In the genomic region with DNA sequence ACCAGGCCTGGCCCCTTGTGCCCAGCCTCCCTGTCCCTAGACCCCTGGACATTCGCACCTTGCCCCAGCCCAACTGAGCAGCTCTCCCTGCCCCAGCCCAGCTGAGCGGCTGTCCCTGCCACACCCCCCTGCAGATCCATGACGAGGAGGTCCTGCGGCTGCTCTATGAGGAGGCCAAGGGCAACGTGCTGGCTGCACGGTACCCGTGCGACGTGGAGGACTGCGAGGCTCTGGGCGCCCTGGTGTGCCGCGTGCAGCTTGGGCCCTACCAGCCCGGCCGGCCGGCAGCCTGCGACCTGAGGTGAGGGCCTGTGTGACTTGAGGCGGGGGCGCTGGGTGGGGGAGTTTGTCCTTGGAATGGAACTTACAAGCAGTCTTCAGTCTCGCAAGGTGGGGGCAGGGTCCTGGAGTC, we compare ENCODE assay signal across 14 cellular contexts. TPM values are rescaled to one million over a fixed set of nuclear protein-coding genes. Genes with fewer than 3 reads are reported as not detected.
A peak's percentile ranks its signal among the peaks of the same experiment; 100 is the strongest.
DNase-seq lines count a peak whose midpoint lies in the region; ATAC-seq and TF ChIP-seq lines count a peak whose summit lies in the region.
"Had no signal": no experiment of that assay in that cellular context is flagged by ENCODE, and none has a peak within 500 bp of the region (broad histone marks: within the 10 kb centered on the region; RNA-seq: fewer than 3 reads in every experiment).

No MANE protein-coding gene starts in this region.

- H3K36me3 Mint-ChIP-seq in progenitor cell of endocrine pancreas (ENCODE audit: insufficient read depth): peaks cover 4% of the 10 kb centered on the region

- H2AFZ ChIP-seq in IMR-90 (replicated peaks; ENCODE audit: low read length, poor library complexity) (no peak overlapping the region), neuronal stem cell (ENCODE audit: low read length) (no peak overlapping the region)
- H2AFZ ChIP-seq: GM23248 had no signal

- H3K14ac ChIP-seq in IMR-90 (replicated peaks; ENCODE audit: low read depth, low read length): no peak overlapping the region
- H3K14ac ChIP-seq in neuronal stem cell (ENCODE audit: low read length): no peak overlapping the region

- H4K20me1 ChIP-seq in IMR-90 (ENCODE audit: insufficient read depth, low read length): peaks cover 8% of the 10 kb centered on the region; the same call in 1 of the 2 replicates

- no peak overlapping the region for H4K5ac ChIP-seq in IMR-90 (ENCODE audit: low read depth, low read length)

- no peak overlapping the region for H3K9ac ChIP-seq in IMR-90 (ENCODE audit: low read depth, low read length)
- H3K9ac ChIP-seq in neuronal stem cell (ENCODE audit: low read depth, low read length, poor library complexity): no peak overlapping the region
- H3K9ac ChIP-seq: GM23248 had no signal

- H3K9me1 ChIP-seq in IMR-90 (ENCODE audit: insufficient read depth, low read length): peaks cover 11% of the 10 kb centered on the region

- WGBS in IMR-90 (ENCODE audit: extremely low coverage in 2 of 2, insufficient read length in 1 of 2), 2 experiments: 100% methylated on average over 1 of the region's 20 CpGs; no CpG with 5 or more reads in 1 of the 2 experiments
- WGBS in neuronal stem cell (ENCODE audit: extremely low coverage in 2 of 2, insufficient read length in 2 of 2, insufficient replicate concordance in 1 of 2), 2 donors: no CpG with 5 or more reads among the region's 20 CpGs

- POLR2A ChIA-PET in A673 (lab: Charles Lee; ENCODE audit: low non-redundant PET): no interaction called here
- POLR2A ChIA-PET in IMR-90 (lab: Charles Lee; ENCODE audit: unreplicated experiment): interaction anchor here (0.9 kb wide), 1 partner anchor 108 kb away, joined by 3 read pairs; no protein-coding TSS in a partner anchor

- H2BK15ac ChIP-seq in IMR-90 (ENCODE audit: low read depth, low read length) (no peak overlapping the region), neuronal stem cell (ENCODE audit: low read length) (no peak overlapping the region)

- TF ChIP-seq RAD21 in IMR-90 (IDR thresholded peaks at IDR 0.05; ENCODE audit: low read length): no peak

- H4K91ac ChIP-seq in IMR-90 (ENCODE audit: insufficient read depth, low read depth, low read length) (no peak overlapping the region), neuronal stem cell (ENCODE audit: low read depth, low read length, poor library complexity) (no peak overlapping the region)

- no peak for DNase-seq in A673 (ENCODE audit: low spot score)
- DNase-seq in IMR-90: no peak
- no peak for DNase-seq in WERI-Rb-1
- DNase-seq in neuronal stem cell (ENCODE audit: low spot score): no peak
- no peak for DNase-seq in NCI-H2107 treated with DMSO at 0.1 percent for 48 hours (lab: John Stamatoyannopoulos, UW; ENCODE audit: unreplicated experiment)
- no peak for DNase-seq in progenitor cell of endocrine pancreas (ENCODE audit: low spot score, unreplicated experiment)
- DNase-seq in SK-N-DZ (ENCODE audit: low spot score): no peak
- DNase-seq in stimulated activated CD4-positive, alpha-beta T cell treated with anti-CD3 and anti-CD28 coated beads, Interleukin-2, amount 100 ng/mL, for 48 hours: no peak
- DNase-seq: 8988T; Caco-2; CD4-positive, alpha-beta T cell; GM23248 had no signal

- no peaks in the 10 kb centered on the region for H3K9me3 Mint-ChIP-seq in progenitor cell of endocrine pancreas (ENCODE audit: low read depth)
- H3K9me3 Mint-ChIP-seq: CD4-positive, alpha-beta T cell had no signal

- H3K4me3 ChIP-seq in A673 (ENCODE audit: low read depth, low read length, poor library complexity, severe bottlenecking): no peak overlapping the region
- no peak overlapping the region for H3K4me3 ChIP-seq in IMR-90 (ENCODE audit: insufficient read depth, low read depth, low read length)
- H3K4me3 ChIP-seq in WERI-Rb-1 (ENCODE audit: low read depth, low read length): no peak overlapping the region
- no peak overlapping the region for H3K4me3 ChIP-seq in neuronal stem cell (ENCODE audit: low read length in 2 of 2)
- H3K4me3 ChIP-seq: GM23248 had no signal

- no peak overlapping the region for H3K56ac ChIP-seq in IMR-90 (ENCODE audit: extremely low read depth, insufficient read depth, low read length)

- H3K4me1 Mint-ChIP-seq in progenitor cell of endocrine pancreas (ENCODE audit: low read depth): no peaks in the 10 kb centered on the region

- intact Hi-C loops in A673 (cut with micrococcal nuclease; ENCODE audit: unreplicated experiment): no loop called here
- intact Hi-C loops in IMR-90 (cut with micrococcal nuclease): no loop called here

- H3K79me1 ChIP-seq in IMR-90 (ENCODE audit: low read depth in 1 of 2, low read length in 2 of 2): peaks cover 6 to 75% of the 10 kb centered on the region in 2 experiments; a peak in 3 of 4 replicates
- peaks cover 11% of the 10 kb centered on the region for H3K79me1 ChIP-seq in neuronal stem cell (ENCODE audit: low read depth, low read length)

- peaks cover 34% of the 10 kb centered on the region for H3K36me3 ChIP-seq in A673 (ENCODE audit: insufficient read depth, low read length, poor library complexity, severe bottlenecking)
- H3K36me3 ChIP-seq in IMR-90 (ENCODE audit: control insufficient read depth, insufficient read depth, low read length): peaks cover 51% of the 10 kb centered on the region
- H3K36me3 ChIP-seq in WERI-Rb-1: peaks cover 31% of the 10 kb centered on the region
- H3K36me3 ChIP-seq in neuronal stem cell (replicated peaks in 1 of 2; ENCODE audit: control insufficient read depth in 2 of 2, insufficient read depth in 2 of 2, low read length in 2 of 2): peaks cover 8 to 15% of the 10 kb centered on the region in 2 donors

- H3K27ac ChIP-seq in A673 (ENCODE audit: low read depth, low read length, poor library complexity, severe bottlenecking): peak overlapping the region; percentile 5
- H3K27ac ChIP-seq in IMR-90 (ENCODE audit: insufficient read depth, low read length): no peak overlapping the region
- H3K27ac ChIP-seq in WERI-Rb-1: peak overlapping the region; percentile 62
- no peak overlapping the region for H3K27ac ChIP-seq in neuronal stem cell (replicated peaks; ENCODE audit: low read length)
- H3K27ac ChIP-seq: C4-2B, GM23248 had no signal

- H3K4me3 Mint-ChIP-seq in progenitor cell of endocrine pancreas (ENCODE audit: low read depth): no peak overlapping the region
- H3K4me3 Mint-ChIP-seq: CD4-positive, alpha-beta T cell had no signal

- H3K4me1 ChIP-seq in A673 (ENCODE audit: insufficient read depth, low read length, poor library complexity, severe bottlenecking): peaks cover 21% of the 10 kb centered on the region
- H3K4me1 ChIP-seq in IMR-90 (ENCODE audit: control insufficient read depth, insufficient read depth, low read length): peaks cover 18% of the 10 kb centered on the region
- H3K4me1 ChIP-seq in neuronal stem cell (ENCODE audit: control insufficient read depth in 2 of 2, insufficient read depth in 1 of 2, low read depth in 1 of 2, low read length in 2 of 2): peaks cover 13 to 17% of the 10 kb centered on the region in 2 donors
- H3K4me1 ChIP-seq: Caco-2 had no signal

- H3K4ac ChIP-seq in IMR-90 (ENCODE audit: low read depth, low read length): no peak overlapping the region
- no peak overlapping the region for H3K4ac ChIP-seq in neuronal stem cell (ENCODE audit: low read length)

- H2AK9ac ChIP-seq in IMR-90 (replicated peaks; ENCODE audit: low read depth, low read length, poor library complexity): peak overlapping the region; percentile 81

- H3K27me3 Mint-ChIP-seq in progenitor cell of endocrine pancreas: no peaks in the 10 kb centered on the region
- H3K27me3 Mint-ChIP-seq: CD4-positive, alpha-beta T cell had no signal

- no peak overlapping the region for H2BK120ac ChIP-seq in IMR-90 (ENCODE audit: low read depth, low read length)
- H2BK120ac ChIP-seq in neuronal stem cell (ENCODE audit: low read depth, low read length): no peak overlapping the region

- H2AK5ac ChIP-seq in IMR-90 (ENCODE audit: low read depth, low read length) (no peak overlapping the region), neuronal stem cell (ENCODE audit: low read depth, low read length) (no peak overlapping the region)

- no peak overlapping the region for H2BK12ac ChIP-seq in neuronal stem cell (ENCODE audit: low read length)

- no peak overlapping the region for H3K4me2 ChIP-seq in IMR-90 (ENCODE audit: low read depth, low read length)
- H3K4me2 ChIP-seq in neuronal stem cell (ENCODE audit: insufficient read depth, low read length, poor library complexity, severe bottlenecking): no peak overlapping the region

- ATAC-seq in IMR-90 (ENCODE audit: low read depth): no peak
- ATAC-seq: HCT116 had no signal

- no peaks in the 10 kb centered on the region for H3K27me3 ChIP-seq in A673 (replicated peaks; ENCODE audit: insufficient read depth, low read depth, low read length, poor library complexity)
- H3K27me3 ChIP-seq in IMR-90 (ENCODE audit: control insufficient read depth, insufficient read depth, low read length): no peaks in the 10 kb centered on the region
- no peaks in the 10 kb centered on the region for H3K27me3 ChIP-seq in WERI-Rb-1 (ENCODE audit: insufficient read depth, low read depth, severe bottlenecking)
- H3K27me3 ChIP-seq in neuronal stem cell (ENCODE audit: control insufficient read depth in 3 of 3, insufficient read depth in 3 of 3, low read depth in 1 of 3, low read length in 3 of 3): no peaks in the 10 kb centered on the region

- no peak overlapping the region for H3K27ac Mint-ChIP-seq in progenitor cell of endocrine pancreas
- H3K27ac Mint-ChIP-seq: CD4-positive, alpha-beta T cell had no signal

- H2BK5ac ChIP-seq in IMR-90 (ENCODE audit: low read depth, low read length, poor library complexity, severe bottlenecking) (no peak overlapping the region), neuronal stem cell (ENCODE audit: low read length) (no peak overlapping the region)

- BruUV-seq in A673 (replicated peaks; lab: Mats Ljungman, UMichigan) (no TSS peak), IMR-90 (replicated peaks; lab: Mats Ljungman, UMichigan) (no TSS peak)

- no peak overlapping the region for H3K18ac ChIP-seq in IMR-90 (ENCODE audit: low read depth, low read length)
- no peak overlapping the region for H3K18ac ChIP-seq in neuronal stem cell (ENCODE audit: low read length)

- H4K8ac ChIP-seq in IMR-90 (ENCODE audit: low read depth in 2 of 2, low read length in 2 of 2): no peak overlapping the region
- H4K8ac ChIP-seq in neuronal stem cell (ENCODE audit: low read depth, low read length): no peak overlapping the region

- no peak for TF ChIP-seq POLR2A in IMR-90 (IDR thresholded peaks at IDR 0.05; ENCODE audit: low read depth, low read length)

- no peak overlapping the region for H3K23ac ChIP-seq in IMR-90 (ENCODE audit: low read depth, low read length)
- H3K23ac ChIP-seq in neuronal stem cell (ENCODE audit: low read depth, low read length, poor library complexity): peak overlapping the region; percentile 85

- no peak overlapping the region for H2BK20ac ChIP-seq in IMR-90 (ENCODE audit: low read depth, low read length)

- dilution Hi-C loops in IMR-90 (cut with HindIII; ENCODE audit: low sequenced_read_pairs, unreplicated experiment): no loop called here

- no peaks in the 10 kb centered on the region for H3K9me3 ChIP-seq in A673 (ENCODE audit: low read depth, low read length, poor library complexity, severe bottlenecking)
- H3K9me3 ChIP-seq in IMR-90 (ENCODE audit: control insufficient read depth, insufficient read depth, low read length): no peaks in the 10 kb centered on the region
- no peaks in the 10 kb centered on the region for H3K9me3 ChIP-seq in WERI-Rb-1 (ENCODE audit: severe bottlenecking)
- H3K9me3 ChIP-seq in neuronal stem cell (replicated peaks in 1 of 2; ENCODE audit: control insufficient read depth in 2 of 2, insufficient read depth in 1 of 2, low read depth in 1 of 2, low read length in 2 of 2): peaks cover 0 to 2% of the 10 kb centered on the region in 2 donors
- H3K9me3 ChIP-seq: Caco-2 had no signal

- TF ChIP-seq CTCF in A673 (conservative IDR thresholded peaks at IDR 0.05; ENCODE audit: low read depth, low read length): no peak
- TF ChIP-seq CTCF in IMR-90 (conservative IDR thresholded peaks at IDR 0.05; ENCODE audit: low read depth, low read length): no peak
- no peak for TF ChIP-seq CTCF in WERI-Rb-1 (IDR thresholded peaks at IDR 0.05; ENCODE audit: low read depth, low read length)
- TF ChIP-seq CTCF in progenitor cell of endocrine pancreas (IDR thresholded peaks at IDR 0.05; ENCODE audit: unreplicated experiment): no peak

- CTCF ChIA-PET in A673 (lab: Charles Lee) (no interaction called here), IMR-90 (lab: Yijun Ruan, JAX) (interaction anchor here (0.6 kb wide), 1 partner anchor 12 kb away, joined by 7 read pairs; no protein-coding TSS in a partner anchor)

- in situ Hi-C loops in IMR-90 (cut with MboI; ENCODE audit: low sequenced_read_pairs): no loop called here

RNA-seq across cellular contexts. Expression of a gene that starts 7.7 kb away (rescaled TPM):
- 43.2 and 51.1 TPM in 2 replicates for total RNA-seq in A673 (2021)
- total RNA-seq in IMR-90 (2012; rRNA removed): 10.8 and 11.3 TPM in 2 replicates
- polyA plus RNA-seq in IMR-90 (2012; rRNA removed): 19.8 and 22.5 TPM in 2 replicates
- polyA plus RNA-seq in IMR-90 (2012; cell fraction: cytosol; rRNA removed): 30.0 and 36.2 TPM in 2 replicates
- polyA plus RNA-seq in IMR-90 (2012; cell fraction: nucleus; rRNA removed; ENCODE audit: low replicate concordance): 33.2 and 66.1 TPM in 2 replicates
- 5.9 TPM for polyA plus RNA-seq in neuronal stem cell (2013, experiment 1 of 2)
- polyA plus RNA-seq in neuronal stem cell (2013, experiment 2 of 2): 6.1 TPM
- total RNA-seq in progenitor cell of endocrine pancreas: 27.3 and 27.5 TPM in 2 replicates
- 25.3 and 31.8 TPM in 2 replicates for polyA plus RNA-seq in SK-N-DZ (2014; cell fraction: cytosol; rRNA removed)
- polyA plus RNA-seq in SK-N-DZ (2014; cell fraction: nucleus; rRNA removed): 28.6 and 39.3 TPM in 2 replicates

RNA-seq across cellular contexts. Expression of a gene that starts 11.7 kb away (rescaled TPM):
- 5.3 and 7.4 TPM in 2 replicates for total RNA-seq in A673 (2021)
- total RNA-seq in IMR-90 (2012; rRNA removed): 0.56 and 0.72 TPM in 2 replicates
- polyA plus RNA-seq in IMR-90 (2012; rRNA removed): 1.2 and 1.3 TPM in 2 replicates
- 0.69 and 1.5 TPM in 2 replicates for polyA plus RNA-seq in IMR-90 (2012; cell fraction: cytosol; rRNA removed)
- polyA plus RNA-seq in IMR-90 (2012; cell fraction: nucleus; rRNA removed; ENCODE audit: low replicate concordance): 5.8 and 7.2 TPM in 2 replicates
- polyA plus RNA-seq in neuronal stem cell (2013, experiment 1 of 2): 0.43 TPM
- polyA plus RNA-seq in neuronal stem cell (2013, experiment 2 of 2): 0.32 TPM
- 4.0 and 5.3 TPM in 2 replicates for total RNA-seq in progenitor cell of endocrine pancreas
- 2.4 and 3.9 TPM in 2 replicates for polyA plus RNA-seq in SK-N-DZ (2014; cell fraction: cytosol; rRNA removed)
- polyA plus RNA-seq in SK-N-DZ (2014; cell fraction: nucleus; rRNA removed): 2.0 and 7.1 TPM in 2 replicates

RNA-seq across cellular contexts. Expression of a gene that starts 28.5 kb away (rescaled TPM):
- 196 and 211 TPM in 2 replicates for total RNA-seq in A673 (2021)
- 30.1 and 38.0 TPM in 2 replicates for total RNA-seq in IMR-90 (2012; rRNA removed)
- polyA plus RNA-seq in IMR-90 (2012; rRNA removed): 56.3 and 114 TPM in 2 replicates
- polyA plus RNA-seq in IMR-90 (2012; cell fraction: cytosol; rRNA removed): 12.5 and 21.1 TPM in 2 replicates
- polyA plus RNA-seq in IMR-90 (2012; cell fraction: nucleus; rRNA removed; ENCODE audit: low replicate concordance): 237 and 1,050 TPM in 2 replicates
- polyA plus RNA-seq in neuronal stem cell (2013, experiment 1 of 2): 2.0 TPM
- polyA plus RNA-seq in neuronal stem cell (2013, experiment 2 of 2): 2.5 TPM
- total RNA-seq in progenitor cell of endocrine pancreas: 78.8 and 99.9 TPM in 2 replicates
- 15.6 and 18.2 TPM in 2 replicates for polyA plus RNA-seq in SK-N-DZ (2014; cell fraction: cytosol; rRNA removed)
- 45.6 and 148 TPM in 2 replicates for polyA plus RNA-seq in SK-N-DZ (2014; cell fraction: nucleus; rRNA removed)

RNA-seq across cellular contexts. Expression of a gene that starts 39.6 kb away (rescaled TPM):
- total RNA-seq in A673 (2021) (2.3 and 3.5 TPM in 2 replicates), IMR-90 (2012; rRNA removed) (0.28 TPM in 1 of 2 replicates, not detected in the other), progenitor cell of endocrine pancreas (3.0 and 3.8 TPM in 2 replicates)
- 0.12 TPM in 1 of 2 replicates, not detected in the other for polyA plus RNA-seq in IMR-90 (2012; rRNA removed)
- polyA plus RNA-seq in IMR-90 (2012; cell fraction: cytosol; rRNA removed): 0.06 and 0.11 TPM in 2 replicates
- polyA plus RNA-seq in IMR-90 (2012; cell fraction: nucleus; rRNA removed; ENCODE audit: low replicate concordance): 0.46 and 0.78 TPM in 2 replicates
- 1.8 TPM for polyA plus RNA-seq in neuronal stem cell (2013, experiment 1 of 2)
- polyA plus RNA-seq in neuronal stem cell (2013, experiment 2 of 2): 1.6 TPM
- 6.0 and 6.7 TPM in 2 replicates for polyA plus RNA-seq in SK-N-DZ (2014; cell fraction: cytosol; rRNA removed)
- 4.2 and 5.5 TPM in 2 replicates for polyA plus RNA-seq in SK-N-DZ (2014; cell fraction: nucleus; rRNA removed)
- total RNA-seq: GM23248 had no signal
- polyA plus RNA-seq: GM23248 had no signal

Comparison
In these comparisons a context has a peak if more than half of its experiments do, and no peak if none do; other contexts are left out.
1. H3K27ac ChIP-seq: peak in A673 (single experiment) and WERI-Rb-1 (single experiment); none in IMR-90 (single experiment) and neuronal stem cell (single experiment).